ENCODE assay signal across 7 cellular contexts in the genomic region with DNA sequence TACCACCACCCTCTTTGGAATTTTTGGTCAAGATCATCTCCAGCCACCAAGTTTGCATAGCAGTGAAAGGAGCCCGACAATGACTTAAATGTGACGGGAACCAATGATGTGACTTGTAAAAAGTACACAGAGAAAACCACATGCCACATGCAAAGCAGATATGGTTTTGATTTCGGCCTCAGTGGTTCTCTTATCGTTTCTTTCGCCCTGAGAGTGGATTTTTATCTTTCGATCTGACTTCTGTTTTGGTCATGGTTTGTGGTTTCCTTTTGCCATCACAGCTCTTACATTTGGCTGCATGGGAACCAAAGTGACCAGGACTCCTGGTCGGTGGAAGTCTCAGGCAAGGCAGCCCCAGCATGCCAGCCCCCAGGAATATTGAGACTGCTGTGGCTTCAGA. TPM values are rescaled to one million over a fixed set of nuclear protein-coding genes. Genes with fewer than 3 reads are reported as not detected.
DNase-seq lines count a peak whose midpoint lies in the region; ATAC-seq and TF ChIP-seq lines count a peak whose summit lies in the region.

No MANE protein-coding gene starts in this region.

- H3K27me3 Mint-ChIP-seq in endodermal cell (ENCODE audit: insufficient read depth), result no peaks in the 10 kb centered on the region

- H3K4me3 ChIP-seq in Peyer's patch (no peak overlapping the region), endodermal cell (ENCODE audit: low read length) (no peak overlapping the region)
- no peak overlapping the region for H3K4me3 ChIP-seq in effector memory CD4-positive, alpha-beta T cell (ENCODE audit: insufficient read depth, low read depth, low read length, poor library complexity, severe bottlenecking)

- H3K36me3 Mint-ChIP-seq in endodermal cell (ENCODE audit: low read depth), result peaks cover 37% of the 10 kb centered on the region

- H3K4me3 Mint-ChIP-seq in endodermal cell, result no peak overlapping the region

- H3K27me3 ChIP-seq in Peyer's patch, result no peaks in the 10 kb centered on the region
- no peaks in the 10 kb centered on the region for H3K27me3 ChIP-seq in endodermal cell (ENCODE audit: control insufficient read depth, insufficient read depth, low read length, poor library complexity, severe bottlenecking)
- no peaks in the 10 kb centered on the region for H3K27me3 ChIP-seq in effector memory CD4-positive, alpha-beta T cell (replicated peaks; ENCODE audit: control insufficient read depth, insufficient read depth, low read length, poor library complexity, severe bottlenecking)

- no peak for TF ChIP-seq CTCF in Peyer's patch (IDR thresholded peaks at IDR 0.05)
- TF ChIP-seq CTCF in endodermal cell (conservative IDR thresholded peaks at IDR 0.05), result no peak

- 94 to 97% methylated on average over 6 to 7 of the region's 7 CpGs for WGBS in endodermal cell (ENCODE audit: insufficient coverage in 1 of 2, insufficient read length in 1 of 2), 2 experiments

- H3K4me1 ChIP-seq in Peyer's patch (peaks cover 0 to 6% (median 0%) of the 10 kb centered on the region in 4 donors), endodermal cell (ENCODE audit: control insufficient read depth, insufficient read depth, low read length) (peaks cover 19% of the 10 kb centered on the region)
- no peaks in the 10 kb centered on the region for H3K4me1 ChIP-seq in effector memory CD4-positive, alpha-beta T cell (ENCODE audit: control insufficient read depth, insufficient read depth, low read length, poor library complexity, severe bottlenecking)

- H3K27ac Mint-ChIP-seq in endodermal cell, result no peak overlapping the region

- no peaks in the 10 kb centered on the region for H3K9me3 Mint-ChIP-seq in endodermal cell

- no peak for TF ChIP-seq POLR2A in Peyer's patch (IDR thresholded peaks at IDR 0.05)

- H3K9me3 ChIP-seq in Peyer's patch, result no peaks in the 10 kb centered on the region
- no peaks in the 10 kb centered on the region for H3K9me3 ChIP-seq in endodermal cell (ENCODE audit: control insufficient read depth, low read length)
- H3K9me3 ChIP-seq in effector memory CD4-positive, alpha-beta T cell (ENCODE audit: control insufficient read depth, low read length), result no peaks in the 10 kb centered on the region

- H3K36me3 ChIP-seq in Peyer's patch, result peaks cover 0 to 5% (median 0%) of the 10 kb centered on the region in 3 donors
- H3K36me3 ChIP-seq in endodermal cell (ENCODE audit: control insufficient read depth, insufficient read depth, low read length), result peaks cover 54% of the 10 kb centered on the region
- no peaks in the 10 kb centered on the region for H3K36me3 ChIP-seq in effector memory CD4-positive, alpha-beta T cell (ENCODE audit: control insufficient read depth, insufficient read depth, low read length)

- no peak overlapping the region for H3K9ac ChIP-seq in endodermal cell (ENCODE audit: extremely low read depth, low read length, poor library complexity, severe bottlenecking)

- peaks cover 51% of the 10 kb centered on the region for H3K4me1 Mint-ChIP-seq in endodermal cell

- no peak overlapping the region for H3K27ac ChIP-seq in Peyer's patch
- no peak overlapping the region for H3K27ac ChIP-seq in endodermal cell (ENCODE audit: low read depth, low read length)
- H3K27ac ChIP-seq in effector memory CD4-positive, alpha-beta T cell (ENCODE audit: insufficient read depth, low read length, poor library complexity, severe bottlenecking), result no peak overlapping the region

- DNase-seq in RPMI7951 (ENCODE audit: low read depth), result peak; percentile 89
- DNase-seq in stimulated activated CD4-positive, alpha-beta T cell treated with anti-CD3 and anti-CD28 coated beads, Interleukin-1b, Interleukin-23, amount 100 ng/mL, for 48 hours, result peak; percentile 45
- no peak for DNase-seq in Peyer's patch
- DNase-seq in endodermal cell, result no peak
- DNase-seq in effector memory CD4-positive, alpha-beta T cell, result no peak

- ATAC-seq in GM19035 (IDR thresholded peaks at IDR 0.05; ENCODE audit: unreplicated experiment), result peak; percentile 99
- ATAC-seq in HG02763 (IDR thresholded peaks at IDR 0.05; ENCODE audit: unreplicated experiment), result peak; percentile 94

RNA-seq across cellular contexts. Expression of gene TCF7L2, which starts 31.5 kb away (rescaled TPM):
- 0.96 and 2.1 TPM in 2 replicates for total RNA-seq in RPMI7951 (2014; rRNA removed; shearing (Covaris generic))
- 100 to 1,000 TPM in 1 of 4 donors, 10 to 100 TPM in 3; 72.3 to 148 (median 93.0) TPM for total RNA-seq in Peyer's patch
- 100 to 1,000 TPM in 1 of 2 donors, 10 to 100 TPM in 1; 73.2 to 105 TPM for total RNA-seq in endodermal cell
- polyA plus RNA-seq in endodermal cell (2013, experiment 1 of 2), result 29.9 TPM
- 29.0 TPM for polyA plus RNA-seq in endodermal cell (2013, experiment 2 of 2)

Comparison
In these comparisons a context has a peak if more than half of its experiments do, and no peak if none do; other contexts are left out.
1. DNase-seq: peak in RPMI7951 (single experiment) and stimulated activated CD4-positive, alpha-beta T cell treated with anti-CD3 and anti-CD28 coated beads, Interleukin-1b, Interleukin-23, amount 100 ng/mL, for 48 hours (single experiment); none in Peyer's patch (0 of 3), endodermal cell (single experiment) and effector memory CD4-positive, alpha-beta T cell (0 of 3).
2. RNA of gene TCF7L2, which starts 31.5 kb away (total RNA-seq): 73.2 to 105 TPM in endodermal cell and 72.3 to 148 TPM in Peyer's patch; 0.96 to 2.1 TPM in RPMI7951; every median in the first group is over 10 times any median in the second.